5 cellular contexts compared by ENCODE assay signal in genomic region chrX:137278825-137279224, GRCh38.
"Had no signal": no experiment of that assay in that cellular context is flagged by ENCODE, and none has a peak within 500 bp of the region (broad histone marks: within the 10 kb centered on the region; RNA-seq: fewer than 3 reads in every experiment).

No MANE protein-coding gene starts in this region.

- H3K27ac ChIP-seq: HL-60 had no signal

- H3K4me3 ChIP-seq: GM23338 had no signal

- H3K4me2 ChIP-seq: GM23338 had no signal

- ATAC-seq: GM23338, HepG2 had no signal

- H2AFZ ChIP-seq: GM23338 had no signal

- DNase-seq: H9, HCEC 1CT had no signal
